Comparison of ENCODE assay signal across 11 cellular contexts in the genomic region with DNA sequence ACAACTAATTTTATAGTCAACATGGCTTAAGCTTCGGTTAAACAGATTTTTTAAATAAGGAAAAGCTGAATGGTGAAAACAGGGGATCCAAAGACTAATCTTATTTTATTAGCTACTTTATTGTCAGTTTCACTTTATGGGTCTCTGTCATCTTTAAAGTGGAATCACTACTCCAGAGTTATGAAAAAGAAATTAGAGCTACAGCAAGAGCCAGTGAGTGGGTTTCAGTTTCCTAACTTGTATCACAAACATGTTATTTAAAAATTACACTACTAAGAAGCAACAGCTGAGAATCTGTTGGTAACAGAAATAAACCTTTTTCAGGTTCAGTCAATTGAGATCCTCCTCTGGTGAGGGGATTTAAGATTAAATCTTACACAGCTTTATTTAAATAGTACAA. TPM values are rescaled to one million over a fixed set of nuclear protein-coding genes. Genes with fewer than 3 reads are reported as not detected.
A peak's percentile ranks its signal among the peaks of the same experiment; 100 is the strongest.
DNase-seq lines count a peak whose midpoint lies in the region; ATAC-seq, FAIRE-seq and TF ChIP-seq lines count a peak whose summit lies in the region.
"Had no signal": no experiment of that assay in that cellular context is flagged by ENCODE, and none has a peak within 500 bp of the region (broad histone marks: within the 10 kb centered on the region; RNA-seq: fewer than 3 reads in every experiment).

No MANE protein-coding gene starts in this region.

- no peaks in the 10 kb centered on the region for H3K27me3 Mint-ChIP-seq in activated naive CD8-positive, alpha-beta T cell treated with anti-CD3 and anti-CD28 coated beads, Interleukin-2, amount 50 U/mL, for 24 hours

- TF ChIP-seq POLR2A in GM12892 (IDR thresholded peaks at IDR 0.05; ENCODE audit: low read depth, low read length), result no peak

- peaks cover 66% of the 10 kb centered on the region for H3K36me3 Mint-ChIP-seq in activated naive CD8-positive, alpha-beta T cell treated with anti-CD3 and anti-CD28 coated beads, Interleukin-2, amount 50 U/mL, for 24 hours (ENCODE audit: low read depth)

- H3K4me1 Mint-ChIP-seq in activated naive CD8-positive, alpha-beta T cell treated with anti-CD3 and anti-CD28 coated beads, Interleukin-2, amount 50 U/mL, for 24 hours, result peaks cover 54% of the 10 kb centered on the region

- peak; percentile 66 for FAIRE-seq in GM12892 (lab: Jason Lieb, UNC)

- peak overlapping the region; percentile 62 for H3K4me3 Mint-ChIP-seq in activated naive CD8-positive, alpha-beta T cell treated with anti-CD3 and anti-CD28 coated beads, Interleukin-2, amount 50 U/mL, for 24 hours

- peak; percentile 84 for ATAC-seq in GM19467 (IDR thresholded peaks at IDR 0.05; ENCODE audit: unreplicated experiment)
- ATAC-seq in HG03159 (IDR thresholded peaks at IDR 0.05; ENCODE audit: unreplicated experiment), result peak; percentile 83
- peak; percentile 54 for ATAC-seq in activated naive CD8-positive, alpha-beta T cell treated with anti-CD3 and anti-CD28 coated beads, Interleukin-2, amount 50 U/mL, for 24 hours
- ATAC-seq: body of pancreas had no signal

- DNase-seq in GM12892 (ENCODE audit: insufficient read length) (no peak), NCI-H187 treated with DMSO at 0.1 percent for 48 hours (lab: John Stamatoyannopoulos, UW) (no peak), ecto neural progenitor cell (ENCODE audit: low spot score) (no peak), iPS-NIHi7 (ENCODE audit: extremely low spot score) (no peak), NCI-H2227 (lab: John Stamatoyannopoulos, UW; ENCODE audit: unreplicated experiment) (no peak)
- DNase-seq in activated naive CD8-positive, alpha-beta T cell treated with anti-CD3 and anti-CD28 coated beads, Interleukin-2, amount 50 U/mL, for 24 hours, result no peak
- DNase-seq: body of pancreas, NCI-H510A treated with DMSO at 0.1 percent for 48 hours, nucleus accumbens had no signal

- no peaks in the 10 kb centered on the region for H3K9me3 Mint-ChIP-seq in activated naive CD8-positive, alpha-beta T cell treated with anti-CD3 and anti-CD28 coated beads, Interleukin-2, amount 50 U/mL, for 24 hours

- peak overlapping the region; percentile 81 for H3K27ac Mint-ChIP-seq in activated naive CD8-positive, alpha-beta T cell treated with anti-CD3 and anti-CD28 coated beads, Interleukin-2, amount 50 U/mL, for 24 hours

RNA-seq across cellular contexts. Expression of a gene that starts 10.0 kb away (rescaled TPM):
- polyA plus RNA-seq in GM12892 (2012; ENCODE audit: missing spikeins), result 24.1 TPM

RNA-seq across cellular contexts. Expression of a gene that starts 50.7 kb away (rescaled TPM):
- 4.5 TPM for polyA plus RNA-seq in GM12892 (2012; ENCODE audit: missing spikeins)
